ENCODE assay signal across 8 cellular contexts in genomic region chr4:174714393-174715211, GRCh38.
DNase-seq lines count a peak whose midpoint lies in the region; ATAC-seq and TF ChIP-seq lines count a peak whose summit lies in the region.

No MANE protein-coding gene starts in this region.

- H3K9ac ChIP-seq in OCI-LY3 (ENCODE audit: low read length) = no peak overlapping the region

- H3K27ac Mint-ChIP-seq in naive thymus-derived CD4-positive, alpha-beta T cell = no peak overlapping the region

- no peaks in the 10 kb centered on the region for H4K20me1 ChIP-seq in OCI-LY3 (ENCODE audit: insufficient read depth, low read length)

- TF ChIP-seq CTCF in OCI-LY3 (IDR thresholded peaks at IDR 0.05; ENCODE audit: low read depth, low read length) = peak; percentile 94

- H3K4me1 Mint-ChIP-seq in naive thymus-derived CD4-positive, alpha-beta T cell = no peaks in the 10 kb centered on the region

- peaks cover 0 to 9% (median 0%) of the 10 kb centered on the region in 5 donors for H3K27me3 Mint-ChIP-seq in naive thymus-derived CD4-positive, alpha-beta T cell

- no peaks in the 10 kb centered on the region for H3K79me2 ChIP-seq in OCI-LY3 (ENCODE audit: low read length)

- H2AFZ ChIP-seq in OCI-LY3 (ENCODE audit: low read depth, low read length) = no peak overlapping the region

- no peak overlapping the region for H3K27ac ChIP-seq in OCI-LY3 (ENCODE audit: low read length)
- H3K27ac ChIP-seq in naive thymus-derived CD4-positive, alpha-beta T cell (ENCODE audit: low read depth, low read length) = no peak overlapping the region

- peak overlapping the region; percentile 65 for H3K4me2 ChIP-seq in OCI-LY3 (ENCODE audit: low read length)

- intact Hi-C loops in naive thymus-derived CD4-positive, alpha-beta T cell (cut with micrococcal nuclease) = loop anchor here in 1 of 2 donors (1.0 to 5.0 kb wide), 3 partner anchors 82 to 349 kb away; no protein-coding TSS in a partner anchor

- H3K9me3 Mint-ChIP-seq in naive thymus-derived CD4-positive, alpha-beta T cell = peaks cover 0 to 2% (median 0%) of the 10 kb centered on the region in 11 donors

- H3K4me1 ChIP-seq in OCI-LY3 (ENCODE audit: low read length) = peaks cover 33% of the 10 kb centered on the region
- no peaks in the 10 kb centered on the region for H3K4me1 ChIP-seq in naive thymus-derived CD4-positive, alpha-beta T cell (ENCODE audit: control insufficient read depth in 2 of 2, insufficient read depth in 2 of 2, low read length in 2 of 2)

- H3K4me3 Mint-ChIP-seq in naive thymus-derived CD4-positive, alpha-beta T cell = no peak overlapping the region

- no peaks in the 10 kb centered on the region for H3K27me3 ChIP-seq in OCI-LY3 (ENCODE audit: low read depth, low read length)
- no peaks in the 10 kb centered on the region for H3K27me3 ChIP-seq in naive thymus-derived CD4-positive, alpha-beta T cell (ENCODE audit: control insufficient read depth in 2 of 2, insufficient read depth in 2 of 2, low read length in 2 of 2)

- POLR2A ChIA-PET in naive thymus-derived CD4-positive, alpha-beta T cell (lab: Charles Lee) = no interaction called here

- H3K36me3 ChIP-seq in OCI-LY3 (replicated peaks; ENCODE audit: low read depth, low read length) = no peaks in the 10 kb centered on the region
- no peaks in the 10 kb centered on the region for H3K36me3 ChIP-seq in naive thymus-derived CD4-positive, alpha-beta T cell (ENCODE audit: control insufficient read depth in 2 of 3, insufficient read depth in 3 of 3, low read length in 3 of 3)

- no peaks in the 10 kb centered on the region for H3K9me3 ChIP-seq in OCI-LY3 (ENCODE audit: insufficient read depth, low read length)
- no peaks in the 10 kb centered on the region for H3K9me3 ChIP-seq in naive thymus-derived CD4-positive, alpha-beta T cell (ENCODE audit: control insufficient read depth in 2 of 3, low read length in 3 of 3)

- no peaks in the 10 kb centered on the region for H3K36me3 Mint-ChIP-seq in naive thymus-derived CD4-positive, alpha-beta T cell

- CTCF ChIA-PET in naive thymus-derived CD4-positive, alpha-beta T cell (lab: Charles Lee) = interaction anchor here (0.6 kb wide), 2 partner anchors 337 to 342 kb away, joined by 3 to 7 read pairs; no protein-coding TSS in a partner anchor

- peak; percentile 88 for ATAC-seq in GM19452 (IDR thresholded peaks at IDR 0.05; ENCODE audit: unreplicated experiment)
- ATAC-seq in HG03378 (IDR thresholded peaks at IDR 0.05; ENCODE audit: unreplicated experiment) = peak; percentile 90
- peak; percentile 57 for ATAC-seq in naive thymus-derived CD4-positive, alpha-beta T cell
- no peak for ATAC-seq in HG03135 (IDR thresholded peaks at IDR 0.05; ENCODE audit: unreplicated experiment)

- DNase-seq in activated naive CD4-positive, alpha-beta T cell treated with Interleukin-2 at 50 U/mL for 16 hours = peak; percentile 4
- no peak for DNase-seq in activated naive CD4-positive, alpha-beta T cell (lab: John Stamatoyannopoulos, UW)
- peak; percentile 47 for DNase-seq in ecto neural progenitor cell (ENCODE audit: low spot score)
- peak in 2 of 9 donors; percentile 3 to 4 for DNase-seq in naive thymus-derived CD4-positive, alpha-beta T cell

- H3K4me3 ChIP-seq in OCI-LY3 (ENCODE audit: low read length) = peak overlapping the region; percentile 65; the same call in 1 of the 2 replicates
- H3K4me3 ChIP-seq in naive thymus-derived CD4-positive, alpha-beta T cell (ENCODE audit: low read length) = no peak overlapping the region

Comparison
In these comparisons a context has a peak if more than half of its experiments do, and no peak if none do; other contexts are left out.
1. DNase-seq: peak in activated naive CD4-positive, alpha-beta T cell treated with Interleukin-2 at 50 U/mL for 16 hours (single experiment) and ecto neural progenitor cell (single experiment); none in activated naive CD4-positive, alpha-beta T cell (0 of 4).